ENCODE assay signal across 18 cellular contexts in the genomic region with DNA sequence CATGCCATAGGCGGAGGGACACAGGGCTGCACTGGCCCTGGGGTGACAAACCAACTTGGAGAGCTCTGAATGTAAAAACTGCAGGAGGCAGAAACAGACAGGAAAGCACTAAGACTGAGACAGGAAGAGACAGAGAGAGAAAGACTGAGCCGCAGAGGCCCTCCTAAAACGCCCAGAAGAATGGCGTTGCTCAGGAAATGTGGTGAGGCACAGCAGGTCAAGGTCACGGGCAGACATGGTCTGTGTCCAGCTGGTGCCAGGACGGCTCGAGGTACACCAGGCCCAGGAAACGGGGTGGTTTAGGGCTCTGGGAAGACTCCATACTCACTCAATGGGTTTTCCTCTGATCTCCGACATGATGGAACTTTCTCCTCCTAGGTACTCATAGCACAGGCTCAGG. TPM values are rescaled to one million over a fixed set of nuclear protein-coding genes. Genes with fewer than 3 reads are reported as not detected.
DNase-seq lines count a peak whose midpoint lies in the region; ATAC-seq, FAIRE-seq and TF ChIP-seq lines count a peak whose summit lies in the region.
"Had no signal": no experiment of that assay in that cellular context is flagged by ENCODE, and none has a peak within 500 bp of the region (broad histone marks: within the 10 kb centered on the region; RNA-seq: fewer than 3 reads in every experiment).

No MANE protein-coding gene starts in this region.

- TF ChIP-seq CTCF in heart left ventricle (IDR thresholded peaks at IDR 0.05) = no peak
- no peak for TF ChIP-seq CTCF in neutrophil (IDR thresholded peaks at IDR 0.05)
- TF ChIP-seq CTCF in upper lobe of right lung (IDR thresholded peaks at IDR 0.05) = no peak

- peaks cover 30% of the 10 kb centered on the region for H3K4me1 Mint-ChIP-seq in dendritic cell treated with granulocyte-macrophage colony-stimulating factor and Interleukin-4, amounts not matched to agents 40 ng/mL and 50 ng/mL, for 4 days (ENCODE audit: low read depth)
- H3K4me1 Mint-ChIP-seq in activated CD4-positive, alpha-beta T cell treated with anti-CD3 and anti-CD28 coated beads, Interleukin-2, amount 10 ng/mL, durations not matched to agents 24 days and 14 days = peaks cover 2% of the 10 kb centered on the region

- H3K27me3 ChIP-seq in heart left ventricle (no peaks in the 10 kb centered on the region), neutrophil (no peaks in the 10 kb centered on the region), upper lobe of right lung (no peaks in the 10 kb centered on the region)
- H3K27me3 ChIP-seq: foreskin keratinocyte had no signal

- H3K4me1 ChIP-seq in heart left ventricle = peaks cover 0 to 57% (median 22%) of the 10 kb centered on the region in 12 donors
- H3K4me1 ChIP-seq in neutrophil (ENCODE audit: control insufficient read depth in 1 of 2, insufficient read depth in 1 of 2, low read depth in 1 of 2, low read length in 1 of 2) = peaks cover 4 to 12% of the 10 kb centered on the region in 2 experiments
- peaks cover 22% of the 10 kb centered on the region for H3K4me1 ChIP-seq in upper lobe of right lung

- 77 to 87% (median 81%) methylated on average over 9 of the region's 9 CpGs for WGBS in heart left ventricle, 4 donors

- H3K9me3 Mint-ChIP-seq in dendritic cell treated with granulocyte-macrophage colony-stimulating factor and Interleukin-4, amounts not matched to agents 40 ng/mL and 50 ng/mL, for 4 days = no peaks in the 10 kb centered on the region
- no peaks in the 10 kb centered on the region for H3K9me3 Mint-ChIP-seq in activated CD4-positive, alpha-beta T cell treated with anti-CD3 and anti-CD28 coated beads, Interleukin-2, amount 10 ng/mL, durations not matched to agents 24 days and 14 days
- H3K9me3 Mint-ChIP-seq: activated CD4-positive, alpha-beta memory T cell treated with anti-CD3 and anti-CD28 coated beads, Interleukin-2, amount 10 ng/mL, durations not matched to agents 7 days and 5 days; neural crest cell had no signal

- no peak overlapping the region for H3K4me3 Mint-ChIP-seq in dendritic cell treated with granulocyte-macrophage colony-stimulating factor and Interleukin-4, amounts not matched to agents 40 ng/mL and 50 ng/mL, for 4 days
- H3K4me3 Mint-ChIP-seq in activated CD4-positive, alpha-beta T cell treated with anti-CD3 and anti-CD28 coated beads, Interleukin-2, amount 10 ng/mL, durations not matched to agents 24 days and 14 days = no peak overlapping the region
- H3K4me3 Mint-ChIP-seq: activated CD4-positive, alpha-beta memory T cell treated with anti-CD3 and anti-CD28 coated beads, Interleukin-2, amount 10 ng/mL, durations not matched to agents 7 days and 5 days; neural crest cell had no signal

- no peak for FAIRE-seq in GM19239 (lab: Jason Lieb, UNC)
- FAIRE-seq: RCC 7860 had no signal

- H3K27ac Mint-ChIP-seq in dendritic cell treated with granulocyte-macrophage colony-stimulating factor and Interleukin-4, amounts not matched to agents 40 ng/mL and 50 ng/mL, for 4 days = peak overlapping the region; percentile 60
- H3K27ac Mint-ChIP-seq in activated CD4-positive, alpha-beta T cell treated with anti-CD3 and anti-CD28 coated beads, Interleukin-2, amount 10 ng/mL, durations not matched to agents 24 days and 14 days = no peak overlapping the region

- peaks cover 73% of the 10 kb centered on the region for H3K36me3 Mint-ChIP-seq in dendritic cell treated with granulocyte-macrophage colony-stimulating factor and Interleukin-4, amounts not matched to agents 40 ng/mL and 50 ng/mL, for 4 days (ENCODE audit: low read depth)
- H3K36me3 Mint-ChIP-seq in activated CD4-positive, alpha-beta T cell treated with anti-CD3 and anti-CD28 coated beads, Interleukin-2, amount 10 ng/mL, durations not matched to agents 24 days and 14 days (ENCODE audit: low read depth) = peaks cover 20% of the 10 kb centered on the region

- peaks cover 7% of the 10 kb centered on the region for H3K27me3 Mint-ChIP-seq in dendritic cell treated with granulocyte-macrophage colony-stimulating factor and Interleukin-4, amounts not matched to agents 40 ng/mL and 50 ng/mL, for 4 days
- H3K27me3 Mint-ChIP-seq in activated CD4-positive, alpha-beta T cell treated with anti-CD3 and anti-CD28 coated beads, Interleukin-2, amount 10 ng/mL, durations not matched to agents 24 days and 14 days = no peaks in the 10 kb centered on the region
- H3K27me3 Mint-ChIP-seq: activated CD4-positive, alpha-beta memory T cell treated with anti-CD3 and anti-CD28 coated beads, Interleukin-2, amount 10 ng/mL, durations not matched to agents 7 days and 5 days had no signal

- H3K27ac ChIP-seq in heart left ventricle = peak overlapping the region in 8 of 12 donors; percentile 8 to 70 (median 56)
- H3K27ac ChIP-seq in neutrophil = peak overlapping the region; percentile 72
- H3K27ac ChIP-seq in upper lobe of right lung = peak overlapping the region; percentile 59
- H3K27ac ChIP-seq: foreskin keratinocyte had no signal

- H3K4me3 ChIP-seq in heart left ventricle (no peak overlapping the region), neutrophil (ENCODE audit: low read depth in 1 of 2, low read length in 1 of 2) (no peak overlapping the region), upper lobe of right lung (no peak overlapping the region)

- no peak for ATAC-seq in heart left ventricle
- no peak for ATAC-seq in left cardiac atrium
- no peak for ATAC-seq in upper lobe of right lung

- intact Hi-C loops in heart left ventricle (cut with DNase I) (loop anchor here in 6 of 10 donors (1.0 to 10.0 kb wide), 6 partner anchors 114 to 176 kb away; a partner anchor contains a TSS), left cardiac atrium (cut with DNase I) (loop anchor here in 1 of 2 donors (10.0 kb wide), 1 partner anchor 116 kb away; a partner anchor contains a TSS), upper lobe of right lung (cut with DNase I) (no loop called here)
- intact Hi-C loops in dendritic cell treated with granulocyte-macrophage colony-stimulating factor and Interleukin-4, amounts not matched to agents 40 ng/mL and 50 ng/mL, for 4 days (cut with micrococcal nuclease) = loop anchor here (5.0 kb wide), 2 partner anchors 129 to 174 kb away; a partner anchor contains a TSS
- intact Hi-C loops in activated CD4-positive, alpha-beta T cell treated with anti-CD3 and anti-CD28 coated beads, Interleukin-2, amount 10 ng/mL, durations not matched to agents 24 days and 14 days (cut with micrococcal nuclease) = no loop called here

- no peak for TF ChIP-seq POLR2A in heart left ventricle (IDR thresholded peaks at IDR 0.05)

- H3K36me3 ChIP-seq in heart left ventricle (peaks cover 0 to 93% (median 77%) of the 10 kb centered on the region in 9 donors), neutrophil (peaks cover 92% of the 10 kb centered on the region), upper lobe of right lung (peaks cover 62% of the 10 kb centered on the region)

- DNase-seq in heart left ventricle (no peak), left cardiac atrium (no peak), upper lobe of right lung (no peak), Ammon's horn (ENCODE audit: low spot score) (no peak), GM19239 (ENCODE audit: insufficient read length, low spot score) (no peak)
- DNase-seq in activated CD4-positive, alpha-beta T cell treated with anti-CD3 and anti-CD28 coated beads, Interleukin-2, amount 10 ng/mL, durations not matched to agents 24 days and 14 days = no peak
- DNase-seq: activated CD4-positive, alpha-beta memory T cell treated with anti-CD3 and anti-CD28 coated beads, Interleukin-2, amount 10 ng/mL, durations not matched to agents 7 days and 5 days; activated T-cell treated with anti-CD3 and anti-CD28 coated beads, Interleukin-2, amount 50 U/mL, for 48 hours; foreskin keratinocyte; Kasumi-1; NCI-H1417 treated with DMSO at 0.1 percent for 48 hours; NCI-H2171 treated with DMSO at 0.1 percent for 48 hours; stimulated activated CD4-positive, alpha-beta T cell treated with anti-CD3 and anti-CD28 coated beads, Interleukin-4, amount 100 ng/mL, for 4 hours; trophoblast cell had no signal

- no peaks in the 10 kb centered on the region for H3K9me3 ChIP-seq in heart left ventricle
- no peaks in the 10 kb centered on the region for H3K9me3 ChIP-seq in neutrophil
- no peaks in the 10 kb centered on the region for H3K9me3 ChIP-seq in upper lobe of right lung

RNA-seq across cellular contexts. Expression of a gene that starts 29.1 kb away (rescaled TPM):
- total RNA-seq in heart left ventricle (10 to 100 TPM in 3 of 9 donors, 1 to 10 TPM in 6; 1.9 to 35.8 (median 4.0) TPM), left cardiac atrium (10 to 100 TPM in 1 of 2 donors, 1 to 10 TPM in 1; 9.4 to 27.8 TPM), upper lobe of right lung (48.9 TPM)
- polyA plus RNA-seq in heart left ventricle = 10 to 100 TPM in 1 of 2 donors, 1 to 10 TPM in 1; 4.7 to 36.0 TPM
- 12.6 and 12.8 TPM in 2 replicates for total RNA-seq in activated CD4-positive, alpha-beta T cell treated with anti-CD3 and anti-CD28 coated beads, Interleukin-2, amount 10 ng/mL, durations not matched to agents 24 days and 14 days

RNA-seq across cellular contexts. Expression of a gene that starts 41.9 kb away (rescaled TPM):
- total RNA-seq in heart left ventricle = 100 to 1,000 TPM in 1 of 9 donors, 10 to 100 TPM in 8; 37.6 to 103 (median 47.0) TPM
- 10 to 100 TPM; 19.5 to 54.4 TPM for polyA plus RNA-seq in heart left ventricle
- 10 to 100 TPM; 47.2 to 60.3 TPM for total RNA-seq in left cardiac atrium
- 79.2 TPM for total RNA-seq in upper lobe of right lung
- 31.9 and 33.1 TPM in 2 replicates for total RNA-seq in activated CD4-positive, alpha-beta T cell treated with anti-CD3 and anti-CD28 coated beads, Interleukin-2, amount 10 ng/mL, durations not matched to agents 24 days and 14 days

RNA-seq across cellular contexts. Expression of a gene that starts 49.3 kb away (rescaled TPM):
- total RNA-seq in heart left ventricle (10 to 100 TPM in 6 of 9 donors, 1 to 10 TPM in 3; 6.1 to 17.9 (median 11.0) TPM), left cardiac atrium (10 to 100 TPM; 14.3 to 21.1 TPM), upper lobe of right lung (52.4 TPM)
- polyA plus RNA-seq in heart left ventricle = 10 to 100 TPM in 1 of 2 donors, 1 to 10 TPM in 1; 4.9 to 14.2 TPM
- total RNA-seq in activated CD4-positive, alpha-beta T cell treated with anti-CD3 and anti-CD28 coated beads, Interleukin-2, amount 10 ng/mL, durations not matched to agents 24 days and 14 days = 34.3 and 43.2 TPM in 2 replicates

Comparison
In these comparisons a context has a peak if more than half of its experiments do, and no peak if none do; other contexts are left out.
1. intact Hi-C loops: an anchor here in heart left ventricle (1.0 to 10.0 kb wide) and dendritic cell treated with granulocyte-macrophage colony-stimulating factor and Interleukin-4, amounts not matched to agents 40 ng/mL and 50 ng/mL, for 4 days (5.0 kb wide); none called in upper lobe of right lung and activated CD4-positive, alpha-beta T cell treated with anti-CD3 and anti-CD28 coated beads, Interleukin-2, amount 10 ng/mL, durations not matched to agents 24 days and 14 days.